ENCODE assay signal across 8 cellular contexts in the genomic region with DNA sequence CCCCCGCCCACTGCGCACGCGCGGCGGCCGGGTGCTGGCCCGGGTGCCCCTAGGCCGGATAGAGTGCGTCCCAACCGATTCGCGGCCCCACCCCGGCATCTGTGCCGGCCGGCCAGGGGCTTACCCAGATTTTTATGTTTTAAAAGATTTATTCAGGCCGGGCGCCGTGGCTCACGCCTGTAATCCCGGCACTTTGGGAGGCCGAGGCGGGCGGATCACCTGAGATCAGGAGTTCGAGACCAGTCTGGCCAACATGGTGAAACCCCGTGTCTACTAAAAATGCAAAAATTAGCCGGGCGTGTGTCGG. TPM values are rescaled to one million over a fixed set of nuclear protein-coding genes. Genes with fewer than 3 reads are reported as not detected.
DNase-seq lines count a peak whose midpoint lies in the region; ATAC-seq, FAIRE-seq and TF ChIP-seq lines count a peak whose summit lies in the region.
"Not testable (repeated sequence)": the region's sequence is repeated elsewhere in the genome, so short reads cannot be mapped to it uniquely, and the experiment has no call there.

No MANE protein-coding gene starts in this region.

- POLR2A ChIA-PET in AG04450 (lab: Yijun Ruan, JAX) = not testable (repeated sequence)

- DNase-seq in AG04450 (ENCODE audit: low read depth, low spot score) = not testable (repeated sequence)
- DNase-seq in body of pancreas = peak in 2 of 4 donors; percentile 1 to 9
- peak; percentile 17 for DNase-seq in kidney
- DNase-seq in spleen = peak; percentile 46

- H3K4me3 ChIP-seq in AG04450 (ENCODE audit: low read depth, low read length) (peak overlapping the region; percentile 43), spleen (peak overlapping the region in 4 of 8 donors; percentile 39 to 45 (median 42))
- not testable (repeated sequence) for H3K4me3 ChIP-seq in body of pancreas; kidney (ENCODE audit: low read length in 2 of 2)

- not testable (repeated sequence) for TF ChIP-seq POLR2A in body of pancreas (IDR thresholded peaks at IDR 0.05); spleen (IDR thresholded peaks at IDR 0.05)

- FAIRE-seq in kidney (lab: Jason Lieb, UNC) = not testable (repeated sequence)

- not testable (repeated sequence) for TF ChIP-seq CTCF in AG04450 (IDR thresholded peaks at IDR 0.05; ENCODE audit: low read depth, low read length); body of pancreas (IDR thresholded peaks at IDR 0.05); kidney (IDR thresholded peaks at IDR 0.05; ENCODE audit: borderline replicate concordance, extremely low read depth, insufficient read depth); spleen (IDR thresholded peaks at IDR 0.05 in 8 of 11, conservative IDR thresholded peaks at IDR 0.05 in 3 of 11)

- not testable (repeated sequence) for H3K9ac ChIP-seq in kidney (ENCODE audit: low read length in 2 of 2)

- H3K27ac ChIP-seq in AG04450 (ENCODE audit: low read depth, low read length); kidney (ENCODE audit: low read depth in 2 of 2, low read length in 2 of 2): not testable (repeated sequence)
- H3K27ac ChIP-seq in body of pancreas (peak overlapping the region in 2 of 4 donors; percentile 59 to 72), spleen (peak overlapping the region in 5 of 8 donors; percentile 74 to 80 (median 75))

- not testable (repeated sequence) for H3K36me3 ChIP-seq in body of pancreas (replicated peaks in 1 of 2; ENCODE audit: insufficient read depth in 1 of 2, low read depth in 2 of 2); kidney (ENCODE audit: control insufficient read depth in 1 of 2, insufficient read depth in 2 of 2, low read length in 2 of 2); spleen

- H3K4me1 ChIP-seq in body of pancreas; kidney (ENCODE audit: control insufficient read depth in 1 of 2, insufficient read depth in 1 of 2, low read depth in 1 of 2, low read length in 2 of 2); spleen: not testable (repeated sequence)

- no CpG with 5 or more reads among the region's 29 CpGs for WGBS in body of pancreas, 2 donors
- 0% methylated on average over 12 of the region's 29 CpGs; no CpG with 5 or more reads in 4 of the 5 donors for WGBS in spleen, 5 donors

- ATAC-seq in GM19438 (IDR thresholded peaks at IDR 0.05; ENCODE audit: low read depth, unreplicated experiment) (peak; percentile 73), HG02642 (IDR thresholded peaks at IDR 0.05; ENCODE audit: poor library complexity, unreplicated experiment) (peak; percentile 76), HG03460 (IDR thresholded peaks at IDR 0.05; ENCODE audit: unreplicated experiment) (peak; percentile 71), SK-N-SH treated with all-trans-retinoic acid at 6 μM for 48 hours (peak; percentile 80), body of pancreas (peak; percentile 79)

- intact Hi-C loops in body of pancreas (cut with DNase I); kidney (cut with DNase I); spleen (cut with DNase I; ENCODE audit: low total_unique reads): not testable (repeated sequence)

- H3K9me3 ChIP-seq in AG04450 (ENCODE audit: control insufficient read depth, insufficient read depth, low read length); body of pancreas; kidney (ENCODE audit: control insufficient read depth in 1 of 2, low read length in 2 of 2); spleen: not testable (repeated sequence)

- CTCF ChIA-PET in AG04450 (lab: Charles Lee) = not testable (repeated sequence)

- H3K27me3 ChIP-seq in AG04450 (ENCODE audit: control insufficient read depth, insufficient read depth, low read length); body of pancreas; spleen (replicated peaks in 1 of 7): not testable (repeated sequence)

RNA-seq across cellular contexts. Expression of gene TRIM73, which starts 35.9 kb away (rescaled TPM):
- polyA plus RNA-seq in AG04450 (2011; rRNA removed) (0.12 and 0.15 TPM in 2 replicates), kidney (ENCODE audit: insufficient read depth, low read depth, low replicate concordance) (3.8 TPM), spleen (1 to 10 TPM; 2.8 to 3.8 (median 3.0) TPM)
- polyA minus RNA-seq in AG04450 (2011; rRNA and poly(A)+ RNA removed) = 0.14 and 0.48 TPM in 2 replicates
- total RNA-seq in body of pancreas (10 to 100 TPM in 1 of 2 donors, 1 to 10 TPM in 1; 1.8 to 13.2 TPM), kidney (4.3 TPM), spleen (1 to 10 TPM; 2.4 to 7.7 (median 6.0) TPM)
